In the genomic region with DNA sequence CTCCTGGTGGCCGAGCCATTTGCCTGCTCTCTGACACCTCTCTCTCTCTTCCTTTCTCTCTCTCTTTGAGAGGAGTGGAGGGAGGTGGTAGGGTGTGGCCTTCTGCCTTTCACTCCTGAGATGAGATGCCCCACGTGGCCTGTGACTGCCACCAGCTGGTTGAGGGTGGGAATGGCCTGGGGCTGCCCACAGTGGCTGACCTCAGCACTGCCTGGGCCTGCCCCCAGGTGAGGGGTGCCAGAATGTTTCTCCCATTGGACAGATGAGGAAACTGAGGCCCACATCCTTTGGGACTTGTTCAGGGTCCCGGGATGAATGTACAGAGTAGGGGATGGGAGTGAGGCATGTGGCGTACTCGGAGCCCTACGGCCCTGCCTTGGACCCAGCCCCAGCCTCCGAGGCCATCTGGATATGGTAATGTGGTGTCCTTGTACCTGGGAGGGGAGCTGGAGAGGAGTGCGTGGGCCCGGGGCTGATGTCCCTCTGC, we compare ENCODE assay signal across 6 cellular contexts. TPM values are rescaled to one million over a fixed set of nuclear protein-coding genes. Genes with fewer than 3 reads are reported as not detected.
DNase-seq lines count a peak whose midpoint lies in the region; ATAC-seq and TF ChIP-seq lines count a peak whose summit lies in the region.

No MANE protein-coding gene starts in this region.

- peak; percentile 52 for DNase-seq in A172 (ENCODE audit: low spot score)
- peak; percentile 63 for DNase-seq in SW480 (ENCODE audit: low spot score)
- DNase-seq in esophagus muscularis mucosa (ENCODE audit: extremely low spot score) = no peak
- DNase-seq in stimulated activated CD4-positive, alpha-beta T cell treated with anti-CD3 and anti-CD28 coated beads, Interleukin-4, amount 100 ng/mL, for 4 hours = peak; percentile 29 to 38
- no peak for DNase-seq in sigmoid colon

- intact Hi-C loops in esophagus muscularis mucosa (cut with DNase I) (no loop called here), sigmoid colon (cut with DNase I) (no loop called here)

- no peaks in the 10 kb centered on the region for H3K9me3 ChIP-seq in esophagus muscularis mucosa
- H3K9me3 ChIP-seq in sigmoid colon = no peaks in the 10 kb centered on the region

- TF ChIP-seq POLR2A in esophagus muscularis mucosa (IDR thresholded peaks at IDR 0.05; ENCODE audit: low read depth) (no peak), sigmoid colon (IDR thresholded peaks at IDR 0.05) (no peak)

- peaks cover 18 to 70% (median 48%) of the 10 kb centered on the region in 4 donors for H3K36me3 ChIP-seq in esophagus muscularis mucosa
- H3K36me3 ChIP-seq in sigmoid colon = peaks cover 0 to 53% (median 4%) of the 10 kb centered on the region in 4 donors

- peak; percentile 69 for ATAC-seq in GM21423 (IDR thresholded peaks at IDR 0.05; ENCODE audit: unreplicated experiment)

- TF ChIP-seq EP300 in esophagus muscularis mucosa (IDR thresholded peaks at IDR 0.05) = no peak
- no peak for TF ChIP-seq EP300 in sigmoid colon (IDR thresholded peaks at IDR 0.05)

- TF ChIP-seq CTCF in esophagus muscularis mucosa (IDR thresholded peaks at IDR 0.05) (peak; percentile 35 to 62 (median 46)), sigmoid colon (IDR thresholded peaks at IDR 0.05) (peak in 2 of 4 experiments; percentile 16 to 40)

- H3K27me3 ChIP-seq in esophagus muscularis mucosa (peaks cover 0 to 3% (median 0%) of the 10 kb centered on the region in 4 donors), sigmoid colon (no peaks in the 10 kb centered on the region)

- no peak overlapping the region for H3K27ac ChIP-seq in esophagus muscularis mucosa (replicated peaks in 1 of 4)
- H3K27ac ChIP-seq in sigmoid colon = no peak overlapping the region

- peaks cover 0 to 7% (median 0%) of the 10 kb centered on the region in 4 donors for H3K4me1 ChIP-seq in esophagus muscularis mucosa
- no peaks in the 10 kb centered on the region for H3K4me1 ChIP-seq in sigmoid colon

- WGBS in esophagus muscularis mucosa = 26% methylated on average over 2 of the region's 9 CpGs
- WGBS in sigmoid colon, 2 donors = 77 to 82% methylated on average over 9 of the region's 9 CpGs

- H3K4me3 ChIP-seq in esophagus muscularis mucosa (no peak overlapping the region), sigmoid colon (no peak overlapping the region)

RNA-seq across cellular contexts. Expression of gene C1orf167, which starts 12.7 kb away (rescaled TPM):
- not detected in 2 replicates for total RNA-seq in A172 (2014; rRNA removed; shearing (Covaris generic))
- 1 to 10 TPM in 2 of 4 donors, not detected in 2; 2.3 to 4.3 TPM for total RNA-seq in esophagus muscularis mucosa
- 1 to 10 TPM in 2 of 4 donors, under 1 TPM in 1, not detected in 1; 0.66 to 1.8 (median 1.1) TPM for total RNA-seq in sigmoid colon
- 1 to 10 TPM; 1.6 to 2.4 (median 2.2) TPM for polyA plus RNA-seq in sigmoid colon

RNA-seq across cellular contexts. Expression of gene AGTRAP, which starts 13.3 kb away (rescaled TPM):
- 36.5 and 41.7 TPM in 2 replicates for total RNA-seq in A172 (2014; rRNA removed; shearing (Covaris generic))
- total RNA-seq in esophagus muscularis mucosa (10 to 100 TPM; 31.6 to 73.4 (median 45.6) TPM), sigmoid colon (10 to 100 TPM; 22.8 to 58.3 (median 33.6) TPM)
- 10 to 100 TPM in 2 of 3 donors, 1 to 10 TPM in 1; 6.7 to 57.3 (median 12.0) TPM for polyA plus RNA-seq in sigmoid colon

RNA-seq across cellular contexts. Expression of gene MTHFR, which starts 56.5 kb away (rescaled TPM):
- 3.5 and 4.6 TPM in 2 replicates for total RNA-seq in A172 (2014; rRNA removed; shearing (Covaris generic))
- total RNA-seq in esophagus muscularis mucosa (10 to 100 TPM; 23.4 to 38.6 (median 26.8) TPM), sigmoid colon (10 to 100 TPM; 16.8 to 38.3 (median 27.9) TPM)
- 10 to 100 TPM in 2 of 3 donors, 1 to 10 TPM in 1; 6.6 to 34.6 (median 13.6) TPM for polyA plus RNA-seq in sigmoid colon

RNA-seq across cellular contexts. Expression of gene CLCN6, which starts 56.7 kb away (rescaled TPM):
- total RNA-seq in A172 (2014; rRNA removed; shearing (Covaris generic)) = 1.3 and 4.1 TPM in 2 replicates
- total RNA-seq in esophagus muscularis mucosa (10 to 100 TPM; 12.5 to 19.7 (median 15.5) TPM), sigmoid colon (10 to 100 TPM; 12.1 to 19.7 (median 16.1) TPM)
- 10 to 100 TPM in 1 of 3 donors, 1 to 10 TPM in 2; 3.0 to 17.6 (median 3.7) TPM for polyA plus RNA-seq in sigmoid colon

RNA-seq across cellular contexts. Expression of gene DRAXIN, which starts 57.7 kb away (rescaled TPM):
- 4.0 and 7.0 TPM in 2 replicates for total RNA-seq in A172 (2014; rRNA removed; shearing (Covaris generic))
- total RNA-seq in esophagus muscularis mucosa = under 1 TPM in 2 of 4 donors, not detected in 2; under 0.01 to 0.06 TPM
- total RNA-seq in sigmoid colon = under 1 TPM in 2 of 4 donors, not detected in 2; 0.28 to 0.36 TPM
- polyA plus RNA-seq in sigmoid colon = under 1 TPM in 1 of 3 donors, not detected in 2; 0.13 TPM

Comparison
In these comparisons a context has a peak if more than half of its experiments do, and no peak if none do; other contexts are left out.
1. DNase-seq: peak in A172 (single experiment), SW480 (single experiment) and stimulated activated CD4-positive, alpha-beta T cell treated with anti-CD3 and anti-CD28 coated beads, Interleukin-4, amount 100 ng/mL, for 4 hours (2 of 2); none in esophagus muscularis mucosa (single experiment) and sigmoid colon (single experiment).